10 cellular contexts compared by ENCODE assay signal in genomic region chr9:95874303-95874988, GRCh38. TPM values are rescaled to one million over a fixed set of nuclear protein-coding genes. Genes with fewer than 3 reads are reported as not detected.
DNase-seq lines count a peak whose midpoint lies in the region; ATAC-seq and TF ChIP-seq lines count a peak whose summit lies in the region.
"Had no signal": no experiment of that assay in that cellular context is flagged by ENCODE, and none has a peak within 500 bp of the region (broad histone marks: within the 10 kb centered on the region; RNA-seq: fewer than 3 reads in every experiment).

No MANE protein-coding gene starts in this region.

- H3K9me3 ChIP-seq in Loucy (ENCODE audit: insufficient read depth, low read depth, low read length) (no peaks in the 10 kb centered on the region), endodermal cell (ENCODE audit: control insufficient read depth, low read length) (no peaks in the 10 kb centered on the region), osteoblast (ENCODE audit: low read depth, low read length) (no peaks in the 10 kb centered on the region)
- H3K9me3 ChIP-seq in CD4-positive, alpha-beta memory T cell (ENCODE audit: control insufficient read depth in 1 of 2, low read length in 2 of 2): no peaks in the 10 kb centered on the region
- H3K9me3 ChIP-seq: prostate gland had no signal

- no peaks in the 10 kb centered on the region for H3F3A ChIP-seq in Loucy (ENCODE audit: low read depth)

- no peaks in the 10 kb centered on the region for H3K9me2 ChIP-seq in Loucy (replicated peaks; ENCODE audit: low read depth, low read length)

- WGBS in endodermal cell (ENCODE audit: insufficient coverage in 1 of 2, insufficient read length in 1 of 2), 2 experiments: 42 to 48% methylated on average over 7 to 10 of the region's 10 CpGs

- H3K9ac ChIP-seq in Loucy (ENCODE audit: low read depth, low read length, poor library complexity, severe bottlenecking): no peak overlapping the region
- H3K9ac ChIP-seq in endodermal cell (ENCODE audit: extremely low read depth, low read length, poor library complexity, severe bottlenecking): no peak overlapping the region

- ATAC-seq in HG02588 (IDR thresholded peaks at IDR 0.05; ENCODE audit: unreplicated experiment): no peak
- ATAC-seq in HG02763 (IDR thresholded peaks at IDR 0.05; ENCODE audit: unreplicated experiment): no peak

- H3K27me3 ChIP-seq in Loucy (ENCODE audit: insufficient read depth, low read length, poor library complexity, severe bottlenecking) (no peaks in the 10 kb centered on the region), endodermal cell (ENCODE audit: control insufficient read depth, insufficient read depth, low read length, poor library complexity, severe bottlenecking) (no peaks in the 10 kb centered on the region), osteoblast (ENCODE audit: insufficient read depth, low read length) (no peaks in the 10 kb centered on the region)
- H3K27me3 ChIP-seq in CD4-positive, alpha-beta memory T cell (ENCODE audit: insufficient read depth, low read length): no peaks in the 10 kb centered on the region

- H3K4me2 ChIP-seq in Loucy (ENCODE audit: low read depth, low read length, poor library complexity, severe bottlenecking) (peak overlapping the region; percentile 97), osteoblast (ENCODE audit: insufficient read depth, low read length) (no peak overlapping the region)

- no peak overlapping the region for H3K4me3 ChIP-seq in Loucy (ENCODE audit: low read length, poor library complexity, severe bottlenecking)
- H3K4me3 ChIP-seq in endodermal cell (ENCODE audit: low read length): no peak overlapping the region
- H3K4me3 ChIP-seq in osteoblast (ENCODE audit: insufficient read depth, low read length): no peak overlapping the region
- H3K4me3 ChIP-seq in CD4-positive, alpha-beta memory T cell (ENCODE audit: low read length in 2 of 2): no peak overlapping the region
- H3K4me3 ChIP-seq: prostate gland had no signal

- intact Hi-C loops in CD4-positive, alpha-beta memory T cell (cut with micrococcal nuclease): loop anchor here (2.0 kb wide), 1 partner anchor 140 kb away; no protein-coding TSS in a partner anchor

- no peak for TF ChIP-seq CTCF in Loucy (conservative IDR thresholded peaks at IDR 0.05; ENCODE audit: low read length)
- TF ChIP-seq CTCF in endodermal cell (conservative IDR thresholded peaks at IDR 0.05): no peak
- TF ChIP-seq CTCF in osteoblast (IDR thresholded peaks at IDR 0.05; ENCODE audit: extremely low read depth, low read depth, low read length): no peak

- peak overlapping the region; percentile 99 for H3K27ac Mint-ChIP-seq in endodermal cell
- H3K27ac Mint-ChIP-seq in CD4-positive, alpha-beta memory T cell: no peak overlapping the region
- H3K27ac Mint-ChIP-seq: brain had no signal

- no peak overlapping the region for H3K4me3 Mint-ChIP-seq in endodermal cell
- no peak overlapping the region for H3K4me3 Mint-ChIP-seq in CD4-positive, alpha-beta memory T cell

- peaks cover 13% of the 10 kb centered on the region for H3K4me1 Mint-ChIP-seq in endodermal cell
- peaks cover 20 to 21% (median 20%) of the 10 kb centered on the region in 4 donors for H3K4me1 Mint-ChIP-seq in CD4-positive, alpha-beta memory T cell

- POLR2A ChIA-PET in CD4-positive, alpha-beta memory T cell (lab: Charles Lee; ENCODE audit: partially characterized antibody): interaction anchor here (0.7 to 4.8 kb wide), 15 partner anchors 8 to 557 kb away, joined by 3 to 86 read pairs (median 4); partner anchors contain the start of gene FANCC

- CTCF ChIA-PET in CD4-positive, alpha-beta memory T cell (lab: Charles Lee; ENCODE audit: partially characterized antibody): interaction anchor here (1.4 to 4.2 kb wide), 2 partner anchors 7 to 12 kb away, joined by 3 to 46 read pairs; no protein-coding TSS in a partner anchor

- no peaks in the 10 kb centered on the region for H3K27me3 Mint-ChIP-seq in endodermal cell (ENCODE audit: insufficient read depth)
- H3K27me3 Mint-ChIP-seq in CD4-positive, alpha-beta memory T cell: no peaks in the 10 kb centered on the region

- H4K20me1 ChIP-seq in Loucy (ENCODE audit: insufficient read depth, low read length, poor library complexity, severe bottlenecking) (peaks cover 7% of the 10 kb centered on the region), osteoblast (ENCODE audit: insufficient read depth, low read length) (peaks cover 1% of the 10 kb centered on the region)

- H3K79me2 ChIP-seq in Loucy (ENCODE audit: insufficient read depth, low read length): peaks cover 34% of the 10 kb centered on the region
- H3K79me2 ChIP-seq in osteoblast (ENCODE audit: insufficient read depth, low read length): peaks cover 14% of the 10 kb centered on the region

- peaks cover 18% of the 10 kb centered on the region for H3K36me3 Mint-ChIP-seq in endodermal cell (ENCODE audit: low read depth)
- H3K36me3 Mint-ChIP-seq in CD4-positive, alpha-beta memory T cell: peaks cover 42 to 58% of the 10 kb centered on the region in 2 donors

- H3K36me3 ChIP-seq in Loucy (ENCODE audit: insufficient read depth, low read length): no peaks in the 10 kb centered on the region
- H3K36me3 ChIP-seq in endodermal cell (ENCODE audit: control insufficient read depth, insufficient read depth, low read length): peaks cover 4% of the 10 kb centered on the region
- no peaks in the 10 kb centered on the region for H3K36me3 ChIP-seq in osteoblast (ENCODE audit: insufficient read depth, low read length)
- H3K36me3 ChIP-seq in CD4-positive, alpha-beta memory T cell (ENCODE audit: insufficient read depth, low read length): no peaks in the 10 kb centered on the region
- H3K36me3 ChIP-seq: prostate gland had no signal

- peaks cover 22% of the 10 kb centered on the region for H3K4me1 ChIP-seq in Loucy (ENCODE audit: insufficient read depth, low read length, poor library complexity, severe bottlenecking)
- no peaks in the 10 kb centered on the region for H3K4me1 ChIP-seq in endodermal cell (ENCODE audit: control insufficient read depth, insufficient read depth, low read length)
- no peaks in the 10 kb centered on the region for H3K4me1 ChIP-seq in osteoblast (ENCODE audit: insufficient read depth, low read length)
- H3K4me1 ChIP-seq in CD4-positive, alpha-beta memory T cell (ENCODE audit: insufficient read depth, low read length): peaks cover 20% of the 10 kb centered on the region
- H3K4me1 ChIP-seq: prostate gland had no signal

- DNase-seq in EL (peak; percentile 45), endodermal cell (peak; percentile 47), osteoblast (ENCODE audit: insufficient read length, low spot score, missing footprints) (peak; percentile 13), amniotic stem cell (lab: John Stamatoyannopoulos, UW) (no peak)
- no peak for DNase-seq in CD4-positive, alpha-beta memory T cell

- H2AFZ ChIP-seq in Loucy (ENCODE audit: low read length) (no peak overlapping the region; the same call in 1 of the 2 replicates), osteoblast (ENCODE audit: low read length) (peak overlapping the region; percentile 95)

- no peak overlapping the region for H3K27ac ChIP-seq in endodermal cell (ENCODE audit: low read depth, low read length)
- no peak overlapping the region for H3K27ac ChIP-seq in osteoblast (ENCODE audit: low read depth, low read length)
- H3K27ac ChIP-seq in CD4-positive, alpha-beta memory T cell (ENCODE audit: low read depth, low read length): no peak overlapping the region
- H3K27ac ChIP-seq: prostate gland had no signal

- H3K9me3 Mint-ChIP-seq in endodermal cell: no peaks in the 10 kb centered on the region
- peaks cover 0 to 11% (median 3%) of the 10 kb centered on the region in 8 donors for H3K9me3 Mint-ChIP-seq in CD4-positive, alpha-beta memory T cell

RNA-seq across cellular contexts. Expression of gene ERCC6L2, which starts 1.0 kb away (rescaled TPM):
- 10 to 100 TPM; 37.7 to 44.2 TPM for total RNA-seq in endodermal cell
- polyA plus RNA-seq in endodermal cell (2013, experiment 1 of 2): 35.4 TPM
- polyA plus RNA-seq in endodermal cell (2013, experiment 2 of 2): 35.7 TPM
- 77.5 and 77.8 TPM in 2 replicates for total RNA-seq in osteoblast
- total RNA-seq in CD4-positive, alpha-beta memory T cell: 10 to 100 TPM; 54.3 to 57.2 TPM
- polyA plus RNA-seq in CD4-positive, alpha-beta memory T cell: 10 to 100 TPM; 20.2 to 51.1 TPM

Comparison
In these comparisons a context has a peak if more than half of its experiments do, and no peak if none do; other contexts are left out.
1. DNase-seq: peak in EL (single experiment), endodermal cell (single experiment) and osteoblast (single experiment); none in CD4-positive, alpha-beta memory T cell (0 of 5) and amniotic stem cell (single experiment).